In the genomic region with DNA sequence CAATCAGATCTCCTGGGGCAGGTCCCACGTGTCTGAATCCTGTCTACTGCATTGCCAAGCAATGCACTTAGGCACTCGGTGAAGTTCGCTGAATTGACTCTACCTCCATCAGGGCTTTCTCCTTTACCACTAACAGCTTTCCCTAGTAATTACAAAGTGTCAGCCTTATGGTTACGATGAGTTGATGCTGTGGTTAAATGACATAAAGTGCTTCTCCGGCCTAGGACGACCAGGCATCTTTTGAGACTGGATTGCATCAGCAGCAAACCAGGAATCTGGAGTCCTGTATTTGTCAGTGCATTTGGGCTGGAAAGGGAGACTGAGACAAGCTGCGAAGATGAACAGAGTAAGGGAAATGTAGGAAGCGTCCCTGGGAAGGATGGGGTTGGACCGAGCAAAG, we compare ENCODE assay signal across 2 cellular contexts.
TF ChIP-seq lines count a peak whose summit lies in the region.

No MANE protein-coding gene starts in this region.

TF ChIP-seq in IMR-90, 13 proteins besides CTCF, POLR2A, EP300 and RAD21:
- no peak for TF ChIP-seq MAFK (IDR thresholded peaks at IDR 0.05; ENCODE audit: low read depth, low read length)
- TF ChIP-seq MXI1 (IDR thresholded peaks at IDR 0.05; ENCODE audit: borderline replicate concordance, low read depth, low read length) = no peak
- no peak for TF ChIP-seq SMC3 (IDR thresholded peaks at IDR 0.05; ENCODE audit: low read depth, low read length)
- TF ChIP-seq, protein P1, sequence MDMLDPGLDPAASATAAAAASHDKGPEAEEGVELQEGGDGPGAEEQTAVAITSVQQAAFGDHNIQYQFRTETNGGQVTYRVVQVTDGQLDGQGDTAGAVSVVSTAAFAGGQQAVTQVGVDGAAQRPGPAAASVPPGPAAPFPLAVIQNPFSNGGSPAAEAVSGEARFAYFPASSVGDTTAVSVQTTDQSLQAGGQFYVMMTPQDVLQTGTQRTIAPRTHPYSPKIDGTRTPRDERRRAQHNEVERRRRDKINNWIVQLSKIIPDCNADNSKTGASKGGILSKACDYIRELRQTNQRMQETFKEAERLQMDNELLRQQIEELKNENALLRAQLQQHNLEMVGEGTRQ (IDR thresholded peaks at IDR 0.05; ENCODE audit: low read depth, low read length) = no peak
- no peak for TF ChIP-seq CHD1 (IDR thresholded peaks at IDR 0.05; ENCODE audit: low read depth, low read length)
- no peak for TF ChIP-seq RCOR1 (IDR thresholded peaks at IDR 0.05; ENCODE audit: insufficient replicate concordance, low read length)
- TF ChIP-seq ELK1 (IDR thresholded peaks at IDR 0.05; ENCODE audit: borderline replicate concordance, low read depth, low read length) = no peak
- no peak for TF ChIP-seq BHLHE40 (IDR thresholded peaks at IDR 0.05; ENCODE audit: low read depth, low read length)
- no peak for TF ChIP-seq FOS (IDR thresholded peaks at IDR 0.05; ENCODE audit: low read depth, low read length)
- TF ChIP-seq RFX5 (IDR thresholded peaks at IDR 0.05; ENCODE audit: low read depth, low read length) = no peak
- TF ChIP-seq MAZ (IDR thresholded peaks at IDR 0.05; ENCODE audit: borderline replicate concordance, low read depth, low read length) = no peak
- no peak for TF ChIP-seq NFE2L2 (IDR thresholded peaks at IDR 0.05; ENCODE audit: low read depth, low read length)
- no peak for TF ChIP-seq CEBPB (IDR thresholded peaks at IDR 0.05; ENCODE audit: low read depth, low read length)

TF ChIP-seq in K562, 482 proteins besides CTCF, POLR2A, EP300 and RAD21:
- TF ChIP-seq, protein P2, sequence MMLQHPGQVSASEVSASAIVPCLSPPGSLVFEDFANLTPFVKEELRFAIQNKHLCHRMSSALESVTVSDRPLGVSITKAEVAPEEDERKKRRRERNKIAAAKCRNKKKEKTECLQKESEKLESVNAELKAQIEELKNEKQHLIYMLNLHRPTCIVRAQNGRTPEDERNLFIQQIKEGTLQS (IDR thresholded peaks at IDR 0.05) = peak; percentile 38; the same call in 1 of the 2 replicates
- TF ChIP-seq, protein P2 (CRISPR knock-in tag; conservative IDR thresholded peaks at IDR 0.05) = no peak
- TF ChIP-seq CHD2 (IDR thresholded peaks at IDR 0.05; ENCODE audit: low read depth, low read length) = no peak
